Comparison of ENCODE assay signal across 8 cellular contexts in genomic region chr7:100799037-100799896, GRCh38. TPM values are rescaled to one million over a fixed set of nuclear protein-coding genes. Genes with fewer than 3 reads are reported as not detected.
DNase-seq lines count a peak whose midpoint lies in the region; ATAC-seq and TF ChIP-seq lines count a peak whose summit lies in the region.

No MANE protein-coding gene starts in this region.

- no peak for ATAC-seq in HG02571 (IDR thresholded peaks at IDR 0.05; ENCODE audit: unreplicated experiment)

- H3K79me1 ChIP-seq in neuronal stem cell (ENCODE audit: low read depth, low read length): peaks cover 1% of the 10 kb centered on the region

- peak; percentile 90 for TF ChIP-seq CTCF in GM12872 (IDR thresholded peaks at IDR 0.05; ENCODE audit: insufficient read depth, low read depth, low read length)
- TF ChIP-seq CTCF in esophagus squamous epithelium (IDR thresholded peaks at IDR 0.05): peak in 5 of 6 experiments; percentile 71 to 83 (median 75)
- peak; percentile 42 to 58 for TF ChIP-seq CTCF in tibial artery (IDR thresholded peaks at IDR 0.05)

- H2BK120ac ChIP-seq in neuronal stem cell (ENCODE audit: low read depth, low read length): no peak overlapping the region

- no peak overlapping the region for H2AFZ ChIP-seq in neuronal stem cell (ENCODE audit: low read length)

- H3K27me3 ChIP-seq in esophagus squamous epithelium: peaks cover 0 to 3% (median 0%) of the 10 kb centered on the region in 4 donors
- peaks cover 0 to under 1% (median 0%) of the 10 kb centered on the region in 3 experiments for H3K27me3 ChIP-seq in neuronal stem cell (ENCODE audit: control insufficient read depth in 3 of 3, insufficient read depth in 3 of 3, low read depth in 1 of 3, low read length in 3 of 3)
- H3K27me3 ChIP-seq in tibial artery: peaks cover 0 to 56% of the 10 kb centered on the region in 2 donors

- no peak overlapping the region for H2BK12ac ChIP-seq in neuronal stem cell (ENCODE audit: low read length)

- peaks cover 10 to 56% (median 28%) of the 10 kb centered on the region in 3 donors for H3K4me1 ChIP-seq in esophagus squamous epithelium
- H3K4me1 ChIP-seq in neuronal stem cell (ENCODE audit: control insufficient read depth in 2 of 2, insufficient read depth in 1 of 2, low read depth in 1 of 2, low read length in 2 of 2): peaks cover 3 to 5% of the 10 kb centered on the region in 2 donors
- peaks cover 0 to 27% (median 7%) of the 10 kb centered on the region in 4 donors for H3K4me1 ChIP-seq in tibial artery

- 16 to 17% methylated on average over 9 to 14 of the region's 14 CpGs for WGBS in esophagus squamous epithelium, 2 donors
- no CpG with 5 or more reads among the region's 14 CpGs for WGBS in neuronal stem cell (ENCODE audit: extremely low coverage in 2 of 2, insufficient read length in 2 of 2, insufficient replicate concordance in 1 of 2), 2 donors

- H3K4me3 ChIP-seq in esophagus squamous epithelium: no peak overlapping the region
- H3K4me3 ChIP-seq in neuronal stem cell (ENCODE audit: low read length in 2 of 2): no peak overlapping the region
- H3K4me3 ChIP-seq in tibial artery: no peak overlapping the region

- H4K8ac ChIP-seq in neuronal stem cell (ENCODE audit: low read depth, low read length): no peak overlapping the region

- H3K9ac ChIP-seq in neuronal stem cell (ENCODE audit: low read depth, low read length, poor library complexity): no peak overlapping the region

- H2BK5ac ChIP-seq in neuronal stem cell (ENCODE audit: low read length): no peak overlapping the region

- H3K36me3 ChIP-seq in esophagus squamous epithelium (no peaks in the 10 kb centered on the region), neuronal stem cell (replicated peaks in 1 of 2; ENCODE audit: control insufficient read depth in 2 of 2, insufficient read depth in 2 of 2, low read length in 2 of 2) (peaks cover 12 to 26% of the 10 kb centered on the region in 2 donors), tibial artery (no peaks in the 10 kb centered on the region)

- peak; percentile 74 for DNase-seq in ACHN
- DNase-seq in NCI-H748 treated with DMSO at 0.1 percent for 48 hours (lab: John Stamatoyannopoulos, UW): peak; percentile 3
- DNase-seq in activated CD8-positive, alpha-beta memory T cell treated with anti-CD3 and anti-CD28 coated beads for 1 hour (ENCODE audit: extremely low read depth in 1 of 2, low read depth in 1 of 2): peak; percentile 9 to 12
- DNase-seq in esophagus squamous epithelium (lab: John Stamatoyannopoulos, UW): no peak
- peak; percentile 39 for DNase-seq in neuronal stem cell (ENCODE audit: low spot score)
- DNase-seq in tibial artery: peak in 1 of 2 donors; percentile 55

- H3K23ac ChIP-seq in neuronal stem cell (ENCODE audit: low read depth, low read length, poor library complexity): peak overlapping the region; percentile 16

- H3K14ac ChIP-seq in neuronal stem cell (ENCODE audit: low read length): no peak overlapping the region

- H4K91ac ChIP-seq in neuronal stem cell (ENCODE audit: low read depth, low read length, poor library complexity): no peak overlapping the region

- no peak overlapping the region for H3K27ac ChIP-seq in esophagus squamous epithelium
- no peak overlapping the region for H3K27ac ChIP-seq in neuronal stem cell (replicated peaks; ENCODE audit: low read length)
- H3K27ac ChIP-seq in tibial artery: no peak overlapping the region

- no peak overlapping the region for H3K18ac ChIP-seq in neuronal stem cell (ENCODE audit: low read length)

- in situ Hi-C loops in ACHN (cut with HindIII; ENCODE audit: low pct_ligation_motif_present, low pct_unique_long_range_greater_than_20kb, low sequenced_read_pairs): no loop called here

- TF ChIP-seq POLR2A in esophagus squamous epithelium (IDR thresholded peaks at IDR 0.05): no peak

- no peak overlapping the region for H3K4me2 ChIP-seq in neuronal stem cell (ENCODE audit: insufficient read depth, low read length, poor library complexity, severe bottlenecking)

- H2BK15ac ChIP-seq in neuronal stem cell (ENCODE audit: low read length): no peak overlapping the region

- no peaks in the 10 kb centered on the region for H3K9me3 ChIP-seq in esophagus squamous epithelium
- no peaks in the 10 kb centered on the region for H3K9me3 ChIP-seq in neuronal stem cell (replicated peaks in 1 of 2; ENCODE audit: control insufficient read depth in 2 of 2, insufficient read depth in 1 of 2, low read depth in 1 of 2, low read length in 2 of 2)
- no peaks in the 10 kb centered on the region for H3K9me3 ChIP-seq in tibial artery

- H2AK5ac ChIP-seq in neuronal stem cell (ENCODE audit: low read depth, low read length): no peak overlapping the region

- intact Hi-C loops in esophagus squamous epithelium (cut with DNase I): loop anchor here (5.0 kb wide), 1 partner anchor 53 kb away; the partner anchor contains the start of gene SLC12A9
- intact Hi-C loops in tibial artery (cut with DNase I; ENCODE audit: low total_unique reads): no loop called here

- no peak overlapping the region for H3K4ac ChIP-seq in neuronal stem cell (ENCODE audit: low read length)

RNA-seq across cellular contexts. Expression of gene EPHB4, which starts 28.1 kb away (rescaled TPM):
- 10 to 100 TPM; 29.1 to 55.0 (median 36.5) TPM for total RNA-seq in esophagus squamous epithelium
- 55.9 TPM for polyA plus RNA-seq in neuronal stem cell (2013, experiment 1 of 2)
- polyA plus RNA-seq in neuronal stem cell (2013, experiment 2 of 2): 55.0 TPM

RNA-seq across cellular contexts. Expression of gene SLC12A9, which starts 53.2 kb away (rescaled TPM):
- 10 to 100 TPM in 3 of 4 donors, 1 to 10 TPM in 1; 9.9 to 19.6 (median 17.3) TPM for total RNA-seq in esophagus squamous epithelium
- polyA plus RNA-seq in neuronal stem cell (2013, experiment 1 of 2): 11.0 TPM
- 9.5 TPM for polyA plus RNA-seq in neuronal stem cell (2013, experiment 2 of 2)
